In genomic region chr10:80356563-80356999, GRCh38 we compare ENCODE assay signal across 1 cellular context.
TF ChIP-seq lines count a peak whose summit lies in the region.

Gene DYDC1 (minus strand): TSS chr10:80356755. CDS start chr10:80352601, 4,154 bp downstream.
A gene with protein sequence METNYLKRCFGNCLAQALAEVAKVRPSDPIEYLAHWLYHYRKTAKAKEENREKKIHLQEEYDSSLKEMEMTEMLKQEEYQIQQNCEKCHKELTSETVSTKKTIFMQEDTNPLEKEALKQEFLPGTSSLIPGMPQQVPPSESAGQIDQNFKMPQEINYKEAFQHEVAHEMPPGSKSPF (plus strand): TSS chr10:80356781. CDS start chr10:80362444, 5,663 bp downstream.

TF ChIP-seq in endothelial cell of umbilical vein, 7 proteins besides CTCF, POLR2A, EP300 and RAD21:
- TF ChIP-seq GATA2 (IDR thresholded peaks at IDR 0.05; ENCODE audit: insufficient read depth, insufficient read length, low read depth, low read length), result no peak
- peak; percentile 62 for TF ChIP-seq EZH2 (IDR thresholded peaks at IDR 0.05; ENCODE audit: borderline replicate concordance, low read depth, low read length, severe bottlenecking)
